18 cellular contexts compared by ENCODE assay signal in the genomic region with DNA sequence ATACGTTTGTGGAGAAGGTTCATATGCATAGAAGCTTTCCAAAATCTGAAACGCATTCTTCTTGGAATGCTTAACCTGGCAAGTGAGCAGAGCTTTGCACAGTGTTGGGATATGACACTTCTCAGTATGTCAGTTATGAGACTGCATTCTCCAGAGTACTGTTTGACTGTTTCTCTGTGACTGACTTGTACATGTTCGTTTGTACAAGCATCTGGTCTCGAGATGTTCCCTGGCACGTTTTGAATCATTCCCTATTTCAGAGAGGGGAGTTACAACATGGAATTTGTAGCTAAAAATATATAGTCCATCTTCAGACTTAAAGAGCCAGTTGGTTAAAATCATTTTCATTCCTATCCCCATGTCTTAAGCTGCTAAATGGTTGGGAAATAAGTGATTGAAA.
DNase-seq lines count a peak whose midpoint lies in the region; ATAC-seq and TF ChIP-seq lines count a peak whose summit lies in the region.
"Had no signal": no experiment of that assay in that cellular context is flagged by ENCODE, and none has a peak within 500 bp of the region (broad histone marks: within the 10 kb centered on the region; RNA-seq: fewer than 3 reads in every experiment).

No MANE protein-coding gene starts in this region.

- peaks cover 6% of the 10 kb centered on the region for H3K4me1 Mint-ChIP-seq in activated CD8-positive, alpha-beta memory T cell treated with anti-CD3 and anti-CD28 coated beads, Interleukin-2, amount 10 ng/mL, durations not matched to agents 7 days and 5 days
- H3K4me1 Mint-ChIP-seq in activated naive CD4-positive, alpha-beta T cell treated with anti-CD3 and anti-CD28 coated beads, Interleukin-2, amount 10 ng/mL, durations not matched to agents 7 days and 5 days: peaks cover 7% of the 10 kb centered on the region

- no peak overlapping the region for H3K27ac Mint-ChIP-seq in activated CD8-positive, alpha-beta memory T cell treated with anti-CD3 and anti-CD28 coated beads, Interleukin-2, amount 10 ng/mL, durations not matched to agents 7 days and 5 days
- H3K27ac Mint-ChIP-seq in activated naive CD4-positive, alpha-beta T cell treated with anti-CD3 and anti-CD28 coated beads, Interleukin-2, amount 10 ng/mL, durations not matched to agents 7 days and 5 days: no peak overlapping the region
- H3K27ac Mint-ChIP-seq: type B pancreatic cell had no signal

- H3K4me3 ChIP-seq in AG09309 (ENCODE audit: control insufficient read depth, low read depth, low read length) (no peak overlapping the region), adipocyte (ENCODE audit: low read length) (peak overlapping the region; percentile 20), foreskin fibroblast (ENCODE audit: low read depth in 1 of 2, low read length in 2 of 2) (no peak overlapping the region), sigmoid colon (no peak overlapping the region)
- H3K4me3 ChIP-seq: right lobe of liver had no signal

- CTCF ChIA-PET in activated CD8-positive, alpha-beta memory T cell treated with anti-CD3 and anti-CD28 coated beads, Interleukin-2, amount 10 ng/mL, durations not matched to agents 7 days and 5 days (lab: Charles Lee): interaction anchor here (1.2 to 1.5 kb wide), 3 partner anchors 9 to 274 kb away, joined by 3 to 4 read pairs (median 3); no protein-coding TSS in a partner anchor
- CTCF ChIA-PET in activated naive CD4-positive, alpha-beta T cell treated with anti-CD3 and anti-CD28 coated beads, Interleukin-2, amount 10 ng/mL, durations not matched to agents 7 days and 5 days (lab: Charles Lee): no interaction called here

- peak overlapping the region; percentile 24 for H3K9ac ChIP-seq in adipocyte (ENCODE audit: low read length)

- H3K9me3 Mint-ChIP-seq in activated CD8-positive, alpha-beta memory T cell treated with anti-CD3 and anti-CD28 coated beads, Interleukin-2, amount 10 ng/mL, durations not matched to agents 7 days and 5 days (ENCODE audit: low read depth): no peaks in the 10 kb centered on the region
- no peaks in the 10 kb centered on the region for H3K9me3 Mint-ChIP-seq in activated naive CD4-positive, alpha-beta T cell treated with anti-CD3 and anti-CD28 coated beads, Interleukin-2, amount 10 ng/mL, durations not matched to agents 7 days and 5 days
- H3K9me3 Mint-ChIP-seq: type B pancreatic cell had no signal

- H3K36me3 ChIP-seq in adipocyte (ENCODE audit: control insufficient read depth, insufficient read depth, low read length, severe bottlenecking): no peaks in the 10 kb centered on the region
- H3K36me3 ChIP-seq in sigmoid colon: no peaks in the 10 kb centered on the region
- H3K36me3 ChIP-seq: right lobe of liver had no signal

- H3K4me1 ChIP-seq in adipocyte (ENCODE audit: control insufficient read depth, insufficient read depth, low read length) (peaks cover 26% of the 10 kb centered on the region), sigmoid colon (peaks cover 0 to 46% (median 38%) of the 10 kb centered on the region in 4 donors)

- H3K27ac ChIP-seq in sigmoid colon: peak overlapping the region; percentile 45 to 81 (median 73)
- H3K27ac ChIP-seq: right lobe of liver had no signal

- ATAC-seq in activated CD8-positive, alpha-beta memory T cell treated with anti-CD3 and anti-CD28 coated beads, Interleukin-2, amount 10 ng/mL, durations not matched to agents 7 days and 5 days: no peak
- ATAC-seq: Panc1 had no signal

- H3K9me3 ChIP-seq in adipocyte (ENCODE audit: control insufficient read depth, low read length) (peaks cover 5% of the 10 kb centered on the region), sigmoid colon (no peaks in the 10 kb centered on the region)
- H3K9me3 ChIP-seq: right lobe of liver had no signal

- intact Hi-C loops in sigmoid colon (cut with DNase I): no loop called here

- H3K4me3 Mint-ChIP-seq in activated CD8-positive, alpha-beta memory T cell treated with anti-CD3 and anti-CD28 coated beads, Interleukin-2, amount 10 ng/mL, durations not matched to agents 7 days and 5 days: no peak overlapping the region
- no peak overlapping the region for H3K4me3 Mint-ChIP-seq in activated naive CD4-positive, alpha-beta T cell treated with anti-CD3 and anti-CD28 coated beads, Interleukin-2, amount 10 ng/mL, durations not matched to agents 7 days and 5 days
- H3K4me3 Mint-ChIP-seq: type B pancreatic cell had no signal

- no peak for TF ChIP-seq POLR2A in sigmoid colon (IDR thresholded peaks at IDR 0.05)

- H3K27me3 ChIP-seq in adipocyte (replicated peaks; ENCODE audit: control insufficient read depth, insufficient read depth, low read length): no peaks in the 10 kb centered on the region
- no peaks in the 10 kb centered on the region for H3K27me3 ChIP-seq in sigmoid colon
- H3K27me3 ChIP-seq: right lobe of liver had no signal

- H3K36me3 Mint-ChIP-seq in activated CD8-positive, alpha-beta memory T cell treated with anti-CD3 and anti-CD28 coated beads, Interleukin-2, amount 10 ng/mL, durations not matched to agents 7 days and 5 days: no peaks in the 10 kb centered on the region
- H3K36me3 Mint-ChIP-seq in activated naive CD4-positive, alpha-beta T cell treated with anti-CD3 and anti-CD28 coated beads, Interleukin-2, amount 10 ng/mL, durations not matched to agents 7 days and 5 days: no peaks in the 10 kb centered on the region
- H3K36me3 Mint-ChIP-seq: type B pancreatic cell had no signal

- TF ChIP-seq CTCF in AG09309 (IDR thresholded peaks at IDR 0.05; ENCODE audit: control insufficient read depth, insufficient read depth, low read depth, low read length, missing control alignments) (no peak), foreskin fibroblast (IDR thresholded peaks at IDR 0.05; ENCODE audit: low read depth, low read length) (no peak), sigmoid colon (IDR thresholded peaks at IDR 0.05) (no peak)

- WGBS in sigmoid colon, 2 donors: 38 to 55% methylated on average over 5 of the region's 5 CpGs

- H3K27me3 Mint-ChIP-seq in activated CD8-positive, alpha-beta memory T cell treated with anti-CD3 and anti-CD28 coated beads, Interleukin-2, amount 10 ng/mL, durations not matched to agents 7 days and 5 days: peaks cover 18% of the 10 kb centered on the region
- H3K27me3 Mint-ChIP-seq in activated naive CD4-positive, alpha-beta T cell treated with anti-CD3 and anti-CD28 coated beads, Interleukin-2, amount 10 ng/mL, durations not matched to agents 7 days and 5 days: peaks cover 16% of the 10 kb centered on the region
- H3K27me3 Mint-ChIP-seq: type B pancreatic cell had no signal

- TF ChIP-seq EP300 in sigmoid colon (IDR thresholded peaks at IDR 0.05): no peak

- DNase-seq in AG09309 (ENCODE audit: low read depth): peak; percentile 68
- peak; percentile 58 for DNase-seq in adipocyte (ENCODE audit: low read depth)
- DNase-seq in foreskin fibroblast: peak; percentile 69 to 84
- DNase-seq in sigmoid colon: peak; percentile 71
- no peak for DNase-seq in activated CD8-positive, alpha-beta memory T cell treated with anti-CD3 and anti-CD28 coated beads, Interleukin-2, amount 10 ng/mL, durations not matched to agents 7 days and 5 days
- DNase-seq in NOMO-1 (lab: John Stamatoyannopoulos, UW; ENCODE audit: unreplicated experiment in 2 of 2): no peak
- no peak for DNase-seq in activated naive CD4-positive, alpha-beta T cell treated with anti-CD3 and anti-CD28 coated beads, Interleukin-2, amount 10 ng/mL, durations not matched to agents 7 days and 5 days
- no peak for DNase-seq in COLO829 (ENCODE audit: low spot score)
- DNase-seq: activated CD4-positive, CD25-positive, alpha-beta regulatory T cell; activated effector memory CD4-positive, alpha-beta T cell treated with anti-CD3 and anti-CD28 coated beads, Interleukin-2, amount 50 U/mL, for 16 hours; AML-193; GF-D8; mesendoderm; NCI-H748 treated with DMSO at 0.1 percent for 48 hours; right lobe of liver; stimulated activated CD4-positive, alpha-beta T cell treated with anti-CD3 and anti-CD28 coated beads, Interleukin-4, amount 100 ng/mL, for 24 hours had no signal

Comparison
In these comparisons a context has a peak if more than half of its experiments do, and no peak if none do; other contexts are left out.
1. DNase-seq: peak in AG09309 (single experiment), adipocyte (single experiment), foreskin fibroblast (2 of 2) and sigmoid colon (single experiment); none in activated CD8-positive, alpha-beta memory T cell treated with anti-CD3 and anti-CD28 coated beads, Interleukin-2, amount 10 ng/mL, durations not matched to agents 7 days and 5 days (single experiment), NOMO-1 (0 of 2), activated naive CD4-positive, alpha-beta T cell treated with anti-CD3 and anti-CD28 coated beads, Interleukin-2, amount 10 ng/mL, durations not matched to agents 7 days and 5 days (single experiment) and COLO829 (single experiment).